31 cellular contexts compared by ENCODE assay signal in the genomic region with DNA sequence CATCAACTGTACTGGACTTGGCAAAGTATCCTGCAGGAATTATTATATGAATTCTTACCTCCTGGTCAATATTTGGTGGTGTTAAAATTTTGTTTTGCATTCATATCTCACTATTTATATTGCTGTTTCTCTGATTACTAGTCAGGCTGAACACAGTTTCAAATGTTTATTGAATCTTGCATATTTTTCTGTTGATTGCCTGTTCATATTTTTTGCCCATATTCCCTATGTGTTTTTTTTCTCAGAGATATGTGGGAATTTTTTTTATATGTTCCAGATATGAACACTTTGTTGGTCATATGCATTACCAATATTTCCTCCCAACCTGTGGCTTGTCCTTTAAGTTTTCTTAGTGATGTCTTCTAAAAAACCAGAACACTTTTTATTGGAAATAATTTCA.
DNase-seq lines count a peak whose midpoint lies in the region; ATAC-seq and TF ChIP-seq lines count a peak whose summit lies in the region.
"Had no signal": no experiment of that assay in that cellular context is flagged by ENCODE, and none has a peak within 500 bp of the region (broad histone marks: within the 10 kb centered on the region; RNA-seq: fewer than 3 reads in every experiment).

No MANE protein-coding gene starts in this region.

- H3K79me2 ChIP-seq in SU-DHL-6 (ENCODE audit: insufficient read depth, low read length), result peaks cover 100% of the 10 kb centered on the region

- H3K4me2 ChIP-seq in SU-DHL-6 (ENCODE audit: low read depth, low read length, poor library complexity, severe bottlenecking), result no peak overlapping the region
- H3K4me2 ChIP-seq: A549; BLaER1; BLaER1 treated with 17β-estradiol and CSF1 and Interleukin-3, amounts not matched to agents 10 nM and 100 nM had no signal

- H3K4me3 ChIP-seq in SU-DHL-6 (ENCODE audit: insufficient read depth, low read length, poor library complexity, severe bottlenecking), result no peak overlapping the region
- H3K4me3 ChIP-seq: A549; BLaER1; BLaER1 treated with 17β-estradiol and CSF1 and Interleukin-3, amounts not matched to agents 10 nM and 100 nM had no signal

- peaks cover 59% of the 10 kb centered on the region for H3K36me3 Mint-ChIP-seq in activated B cell treated with CpG ODN at 0.5 μM for 24 hours (ENCODE audit: low read depth)

- H3K9ac ChIP-seq in SU-DHL-6 (ENCODE audit: low read length), result no peak overlapping the region
- H3K9ac ChIP-seq: BLaER1; BLaER1 treated with 17β-estradiol and CSF1 and Interleukin-3, amounts not matched to agents 10 nM and 100 nM had no signal

- intact Hi-C loops in activated B cell treated with CpG ODN at 0.5 μM for 24 hours (cut with micrococcal nuclease), result no loop called here

- H3K9me3 ChIP-seq in SU-DHL-6 (ENCODE audit: insufficient read depth, low read length), result no peaks in the 10 kb centered on the region
- H3K9me3 ChIP-seq: A549, BE2C had no signal

- H3K27ac ChIP-seq in SU-DHL-6 (ENCODE audit: low read depth, low read length), result 0 out of 2 replicates have a peak overlapping the region, but pooled peaks have one; percentile 11
- H3K27ac ChIP-seq: 22Rv1; A549; BLaER1; BLaER1 treated with 17β-estradiol and CSF1 and Interleukin-3, amounts not matched to agents 10 nM and 100 nM; C4-2B had no signal

- H3K27me3 Mint-ChIP-seq in activated B cell treated with CpG ODN at 0.5 μM for 24 hours, result no peaks in the 10 kb centered on the region
- H3K27me3 Mint-ChIP-seq: B cell; CD4-positive, alpha-beta memory T cell; CD4-positive, alpha-beta T cell; CD4-positive, CD25-positive, alpha-beta regulatory T cell; CD8-positive, alpha-beta memory T cell had no signal

- H3K9me3 Mint-ChIP-seq in activated B cell treated with CpG ODN at 0.5 μM for 24 hours, result peaks cover 4% of the 10 kb centered on the region

- no peak for DNase-seq in activated B cell treated with CpG ODN at 0.5 μM for 24 hours
- DNase-seq: 8988T; ACHN; AML-193; BE2C; C1 segment of cervical spinal cord; Caco-2; Calu3; CD4-positive, alpha-beta memory T cell; CD4-positive, alpha-beta T cell; CD4-positive, CD25-positive, alpha-beta regulatory T cell; CD8-positive, alpha-beta memory T cell; CD8-positive, alpha-beta T cell; COR-L47; DMS 273 treated with DMSO at 0.1 percent for 48 hours; DMS153; DMS53; DMS79; DMS79 treated with DMSO at 0.1 percent for 48 hours; DND-41; EL had no signal

- CTCF ChIA-PET in activated B cell treated with CpG ODN at 0.5 μM for 24 hours (lab: Charles Lee), result no interaction called here

- H4K20me1 ChIP-seq in SU-DHL-6 (ENCODE audit: low read depth, low read length), result no peaks in the 10 kb centered on the region; the same call in 1 of the 2 replicates
- H4K20me1 ChIP-seq: BLaER1 treated with 17β-estradiol and CSF1 and Interleukin-3, amounts not matched to agents 10 nM and 100 nM had no signal

- no peaks in the 10 kb centered on the region for H3K9me2 ChIP-seq in SU-DHL-6 (replicated peaks; ENCODE audit: insufficient read depth, low read length)

- H2AFZ ChIP-seq in SU-DHL-6 (ENCODE audit: low read depth, low read length, severe bottlenecking), result no peak overlapping the region

- ATAC-seq in activated B cell treated with CpG ODN at 0.5 μM for 24 hours (ENCODE audit: low read depth) (no peak), esophagus mucosa (no peak), GM18861 (IDR thresholded peaks at IDR 0.05; ENCODE audit: unreplicated experiment) (no peak)
- ATAC-seq: A549; CD8-positive, alpha-beta T cell had no signal

- POLR2A ChIA-PET in activated B cell treated with CpG ODN at 0.5 μM for 24 hours (lab: Charles Lee), result no interaction called here

- H3K4me3 Mint-ChIP-seq in activated B cell treated with CpG ODN at 0.5 μM for 24 hours, result no peak overlapping the region
- H3K4me3 Mint-ChIP-seq: B cell; CD14-positive monocyte; CD4-positive, alpha-beta memory T cell; CD4-positive, alpha-beta T cell; CD4-positive, CD25-positive, alpha-beta regulatory T cell; CD8-positive, alpha-beta memory T cell; CD8-positive, alpha-beta T cell had no signal

- H3K27ac Mint-ChIP-seq in activated B cell treated with CpG ODN at 0.5 μM for 24 hours, result peak overlapping the region; percentile 24
- H3K27ac Mint-ChIP-seq: B cell; CD14-positive monocyte; CD4-positive, alpha-beta memory T cell; CD4-positive, alpha-beta T cell; CD4-positive, CD25-positive, alpha-beta regulatory T cell; CD8-positive, alpha-beta memory T cell; CD8-positive, alpha-beta T cell had no signal

- peaks cover 76% of the 10 kb centered on the region for H3F3A ChIP-seq in SU-DHL-6 (ENCODE audit: insufficient read depth)

- peaks cover 40% of the 10 kb centered on the region for H3K36me3 ChIP-seq in SU-DHL-6 (ENCODE audit: low read length)
- H3K36me3 ChIP-seq: BE2C had no signal

- TF ChIP-seq CTCF in SU-DHL-6 (IDR thresholded peaks at IDR 0.05; ENCODE audit: insufficient read depth, low read length, poor library complexity, severe bottlenecking) (no peak), activated B cell treated with CpG ODN at 0.5 μM for 24 hours (IDR thresholded peaks at IDR 0.05) (no peak)

- H3K4me1 Mint-ChIP-seq in activated B cell treated with CpG ODN at 0.5 μM for 24 hours, result peaks cover 58% of the 10 kb centered on the region
- H3K4me1 Mint-ChIP-seq: CD14-positive monocyte had no signal

- H3K27me3 ChIP-seq in SU-DHL-6 (ENCODE audit: low read length), result no peaks in the 10 kb centered on the region
- H3K27me3 ChIP-seq: BE2C; BLaER1; BLaER1 treated with 17β-estradiol and CSF1 and Interleukin-3, amounts not matched to agents 10 nM and 100 nM had no signal
